In genomic region chr6:134560019-134560418, GRCh38 we compare ENCODE assay signal across 23 cellular contexts.
A peak's percentile ranks its signal among the peaks of the same experiment; 100 is the strongest.
DNase-seq lines count a peak whose midpoint lies in the region; ATAC-seq, FAIRE-seq and TF ChIP-seq lines count a peak whose summit lies in the region.
"Had no signal": no experiment of that assay in that cellular context is flagged by ENCODE, and none has a peak within 500 bp of the region (broad histone marks: within the 10 kb centered on the region; RNA-seq: fewer than 3 reads in every experiment).

No MANE protein-coding gene starts in this region.

- H3K27me3 ChIP-seq in liver (ENCODE audit: control insufficient read depth in 4 of 4, insufficient read depth in 4 of 4, low read length in 3 of 4): no peaks in the 10 kb centered on the region
- H3K27me3 ChIP-seq in HepG2 (ENCODE audit: control insufficient read depth in 1 of 2, insufficient read depth in 2 of 2, low read length in 2 of 2): no peaks in the 10 kb centered on the region
- H3K27me3 ChIP-seq in dorsolateral prefrontal cortex: no peaks in the 10 kb centered on the region
- H3K27me3 ChIP-seq in right lobe of liver: no peaks in the 10 kb centered on the region
- H3K27me3 ChIP-seq in mammary epithelial cell (ENCODE audit: insufficient read depth, low read length): no peaks in the 10 kb centered on the region
- H3K27me3 ChIP-seq: BLaER1 treated with 17β-estradiol and CSF1 and Interleukin-3, amounts not matched to agents 10 nM and 100 nM had no signal

- H3K9ac ChIP-seq in liver (ENCODE audit: low read depth in 1 of 2, low read length in 2 of 2) (no peak overlapping the region), HepG2 (ENCODE audit: insufficient read depth, low read depth, low read length) (no peak overlapping the region), mammary epithelial cell (ENCODE audit: insufficient read depth, low read length) (no peak overlapping the region)
- H3K9ac ChIP-seq: BLaER1 treated with 17β-estradiol and CSF1 and Interleukin-3, amounts not matched to agents 10 nM and 100 nM had no signal

- no peak overlapping the region for H3K27ac Mint-ChIP-seq in stimulated activated memory B cell treated with anti-CD40 and anti-IgM and Interleukin-4, amounts not matched to agents 10 μg/mL and 1 μg/mL and 100 μg/mL, for 72 hours
- H3K27ac Mint-ChIP-seq: B cell; CD4-positive, alpha-beta T cell; CD8-positive, alpha-beta T cell had no signal

- H2AFZ ChIP-seq in HepG2 (ENCODE audit: low read length) (no peak overlapping the region), mammary epithelial cell (ENCODE audit: low read depth, low read length) (no peak overlapping the region)

- H3K9me3 Mint-ChIP-seq in stimulated activated memory B cell treated with anti-CD40 and anti-IgM and Interleukin-4, amounts not matched to agents 10 μg/mL and 1 μg/mL and 100 μg/mL, for 72 hours: peaks cover 2% of the 10 kb centered on the region
- H3K9me3 Mint-ChIP-seq: CD4-positive, alpha-beta T cell had no signal

- no peaks in the 10 kb centered on the region for H3K9me3 ChIP-seq in liver (ENCODE audit: control insufficient read depth in 4 of 4, low read length in 3 of 4)
- no peaks in the 10 kb centered on the region for H3K9me3 ChIP-seq in HepG2 (ENCODE audit: low read length)
- H3K9me3 ChIP-seq in right lobe of liver: no peaks in the 10 kb centered on the region
- H3K9me3 ChIP-seq in mammary epithelial cell (replicated peaks; ENCODE audit: insufficient read depth, low read length): no peaks in the 10 kb centered on the region
- H3K9me3 ChIP-seq: Caco-2 had no signal

- no peaks in the 10 kb centered on the region for H3K36me3 Mint-ChIP-seq in stimulated activated memory B cell treated with anti-CD40 and anti-IgM and Interleukin-4, amounts not matched to agents 10 μg/mL and 1 μg/mL and 100 μg/mL, for 72 hours
- H3K36me3 Mint-ChIP-seq: CD8-positive, alpha-beta T cell had no signal

- DNase-seq in HepG2 (ENCODE audit: low spot score) (no peak), dorsolateral prefrontal cortex (no peak), right lobe of liver (no peak), NCI-H187 treated with DMSO at 0.1 percent for 48 hours (lab: John Stamatoyannopoulos, UW) (no peak), mammary epithelial cell (no peak)
- DNase-seq: AML-193; Caco-2; Calu3; CD4-positive, alpha-beta T cell; CD8-positive, alpha-beta T cell; DMS79 treated with DMSO at 0.1 percent for 48 hours; GF-D8 had no signal

- in situ Hi-C loops in HepG2 (cut with HindIII; ENCODE audit: extremely low pct_ligation_motif_present, low pct_unique_long_range_greater_than_20kb) (no loop called here), mammary epithelial cell (cut with MboI; ENCODE audit: low sequenced_read_pairs in 2 of 2) (no loop called here)

- dilution Hi-C loops in mammary epithelial cell (cut with HindIII; ENCODE audit: low sequenced_read_pairs): no loop called here

- CTCF ChIA-PET in HepG2 (lab: Yijun Ruan, JAX; ENCODE audit: low intra/inter-chr PET ratio, low total read pairs) (no interaction called here), mammary epithelial cell (lab: Charles Lee; ENCODE audit: low non-redundant PET) (no interaction called here)

- H3K27me3 Mint-ChIP-seq in stimulated activated memory B cell treated with anti-CD40 and anti-IgM and Interleukin-4, amounts not matched to agents 10 μg/mL and 1 μg/mL and 100 μg/mL, for 72 hours: no peaks in the 10 kb centered on the region
- H3K27me3 Mint-ChIP-seq: B cell had no signal

- ATAC-seq in HepG2: no peak
- peak; percentile 59 to 82 (median 67) for ATAC-seq in right lobe of liver
- no peak for ATAC-seq in stimulated activated memory B cell treated with anti-CD40 and anti-IgM and Interleukin-4, amounts not matched to agents 10 μg/mL and 1 μg/mL and 100 μg/mL, for 72 hours
- ATAC-seq: A549; CD8-positive, alpha-beta T cell had no signal

- no peak for FAIRE-seq in HepG2 (lab: Jason Lieb, UNC)
- FAIRE-seq: A549, D721Med, G401.6, GM12891, GM19239 had no signal

- TF ChIP-seq POLR2A in HepG2 (IDR thresholded peaks at IDR 0.05; ENCODE audit: insufficient read depth in 1 of 2, low read depth in 2 of 2, low read length in 2 of 2) (no peak), right lobe of liver (IDR thresholded peaks at IDR 0.05) (no peak)

- TF ChIP-seq CTCF in liver (IDR thresholded peaks at IDR 0.05; ENCODE audit: low read depth, low read length, missing input control) (no peak), HepG2 (CRISPR knock-in tag; IDR thresholded peaks at IDR 0.05) (no peak), dorsolateral prefrontal cortex (IDR thresholded peaks at IDR 0.05 in 54 of 56, conservative IDR thresholded peaks at IDR 0.05 in 2 of 56; ENCODE audit: low read depth in 1 of 56, partially characterized antibody in 56 of 56) (no peak), right lobe of liver (IDR thresholded peaks at IDR 0.05) (no peak), mammary epithelial cell (conservative IDR thresholded peaks at IDR 0.05 in 1 of 2, IDR thresholded peaks at IDR 0.05 in 1 of 2; ENCODE audit: extremely low read depth in 1 of 2, insufficient read depth in 1 of 2, low read depth in 1 of 2, low read length in 2 of 2) (no peak)

- H4K20me1 ChIP-seq in HepG2 (ENCODE audit: insufficient read depth, low read length): no peaks in the 10 kb centered on the region
- no peaks in the 10 kb centered on the region for H4K20me1 ChIP-seq in mammary epithelial cell (ENCODE audit: insufficient read depth, low read length)
- H4K20me1 ChIP-seq: BLaER1 treated with 17β-estradiol and CSF1 and Interleukin-3, amounts not matched to agents 10 nM and 100 nM had no signal

- H3K27ac ChIP-seq in liver (ENCODE audit: low read depth in 1 of 2, low read length in 2 of 2) (peak overlapping the region in 1 of 2 donors; percentile 13), HepG2 (ENCODE audit: extremely low read length, insufficient read depth, low read length) (no peak overlapping the region), dorsolateral prefrontal cortex (peak overlapping the region in 41 of 59 donors; percentile 8 to 100 (median 69)), right lobe of liver (no peak overlapping the region), mammary epithelial cell (ENCODE audit: insufficient read depth, low read depth, low read length) (no peak overlapping the region)
- H3K27ac ChIP-seq: 22Rv1; A549; BLaER1 treated with 17β-estradiol and CSF1 and Interleukin-3, amounts not matched to agents 10 nM and 100 nM; C4-2B had no signal

- H3K4me2 ChIP-seq in HepG2 (ENCODE audit: low read depth, low read length): no peak overlapping the region
- no peak overlapping the region for H3K4me2 ChIP-seq in mammary epithelial cell (ENCODE audit: insufficient read depth, low read depth, low read length)
- H3K4me2 ChIP-seq: A549; BLaER1 treated with 17β-estradiol and CSF1 and Interleukin-3, amounts not matched to agents 10 nM and 100 nM had no signal

- no peak overlapping the region for H3K4me3 Mint-ChIP-seq in stimulated activated memory B cell treated with anti-CD40 and anti-IgM and Interleukin-4, amounts not matched to agents 10 μg/mL and 1 μg/mL and 100 μg/mL, for 72 hours
- H3K4me3 Mint-ChIP-seq: B cell; CD4-positive, alpha-beta T cell; CD8-positive, alpha-beta T cell had no signal

- no peak for TF ChIP-seq EP300 in HepG2 (IDR thresholded peaks at IDR 0.05; ENCODE audit: low read depth in 2 of 2, low read length in 2 of 2)
- no peak for TF ChIP-seq EP300 in HepG2 (CRISPR knock-in tag; IDR thresholded peaks at IDR 0.05; ENCODE audit: borderline replicate concordance)

- H3K4me1 Mint-ChIP-seq in stimulated activated memory B cell treated with anti-CD40 and anti-IgM and Interleukin-4, amounts not matched to agents 10 μg/mL and 1 μg/mL and 100 μg/mL, for 72 hours: no peaks in the 10 kb centered on the region
- H3K4me1 Mint-ChIP-seq: B cell had no signal

- TF ChIP-seq RAD21 in liver (IDR thresholded peaks at IDR 0.05): peak in 1 of 2 donors; percentile 38
- TF ChIP-seq RAD21 in HepG2 (CRISPR knock-in tag; IDR thresholded peaks at IDR 0.05): no peak

- H3K79me2 ChIP-seq in HepG2 (ENCODE audit: insufficient read depth, low read length): no peaks in the 10 kb centered on the region
- no peaks in the 10 kb centered on the region for H3K79me2 ChIP-seq in mammary epithelial cell (ENCODE audit: insufficient read depth, low read length)

- no peak overlapping the region for H3K4me3 ChIP-seq in liver (ENCODE audit: low read depth in 1 of 3, low read length in 3 of 3)
- no peak overlapping the region for H3K4me3 ChIP-seq in HepG2 (replicated peaks in 1 of 3; ENCODE audit: insufficient read depth in 1 of 3, low read depth in 2 of 3, low read length in 3 of 3)
- H3K4me3 ChIP-seq in dorsolateral prefrontal cortex: no peak overlapping the region
- no peak overlapping the region for H3K4me3 ChIP-seq in right lobe of liver
- H3K4me3 ChIP-seq in mammary epithelial cell (replicated peaks in 1 of 3; ENCODE audit: insufficient read depth in 1 of 3, low read depth in 2 of 3, low read length in 3 of 3): no peak overlapping the region
- H3K4me3 ChIP-seq: A549; BLaER1 treated with 17β-estradiol and CSF1 and Interleukin-3, amounts not matched to agents 10 nM and 100 nM had no signal

- H3K4me1 ChIP-seq in liver (ENCODE audit: control insufficient read depth in 4 of 4, insufficient read depth in 4 of 4, low read length in 3 of 4) (peaks cover 0 to 12% (median 9%) of the 10 kb centered on the region in 4 donors), HepG2 (ENCODE audit: insufficient read depth, low read length) (no peaks in the 10 kb centered on the region), right lobe of liver (peaks cover 0 to 16% (median 2%) of the 10 kb centered on the region in 4 donors), mammary epithelial cell (ENCODE audit: insufficient read depth, low read length) (peaks cover 12% of the 10 kb centered on the region)
- H3K4me1 ChIP-seq: A549; BLaER1 treated with 17β-estradiol and CSF1 and Interleukin-3, amounts not matched to agents 10 nM and 100 nM; Caco-2 had no signal

- BruUV-seq in HepG2 (replicated peaks; lab: Mats Ljungman, UMichigan) (no TSS peak), mammary epithelial cell (replicated peaks; lab: Mats Ljungman, UMichigan) (no TSS peak)

- intact Hi-C loops in HepG2 (cut with micrococcal nuclease; ENCODE audit: unreplicated experiment) (no loop called here), dorsolateral prefrontal cortex (cut with DNase I) (loop anchor here (5.0 to 10.0 kb wide), 3 partner anchors 115 to 245 kb away; partner anchors contain the start of gene SGK1 (in 2 of the 2)), right lobe of liver (cut with DNase I) (no loop called here), mammary epithelial cell (cut with micrococcal nuclease) (no loop called here)

- H3K36me3 ChIP-seq in liver (ENCODE audit: control insufficient read depth in 4 of 4, insufficient read depth in 3 of 4, low read depth in 1 of 4, low read length in 3 of 4) (no peaks in the 10 kb centered on the region), HepG2 (replicated peaks in 1 of 2; ENCODE audit: control insufficient read depth in 1 of 2, insufficient read depth in 2 of 2, low read length in 2 of 2) (no peaks in the 10 kb centered on the region), right lobe of liver (no peaks in the 10 kb centered on the region), mammary epithelial cell (ENCODE audit: insufficient read depth, low read length) (no peaks in the 10 kb centered on the region)
- H3K36me3 ChIP-seq: BLaER1 treated with 17β-estradiol and CSF1 and Interleukin-3, amounts not matched to agents 10 nM and 100 nM had no signal

- POLR2A ChIA-PET in HepG2 (lab: Yijun Ruan, JAX): no interaction called here

TF ChIP-seq in liver, 16 proteins besides CTCF, POLR2A, EP300 and RAD21 (continues in another document):
- no peak for TF ChIP-seq HNF4G (IDR thresholded peaks at IDR 0.05)

Comparison
In these comparisons a context has a peak if more than half of its experiments do, and no peak if none do; other contexts are left out.
1. ATAC-seq: peak in right lobe of liver (4 of 4); none in HepG2 (single experiment) and stimulated activated memory B cell treated with anti-CD40 and anti-IgM and Interleukin-4, amounts not matched to agents 10 μg/mL and 1 μg/mL and 100 μg/mL, for 72 hours (single experiment).
2. H3K27ac ChIP-seq: peak in dorsolateral prefrontal cortex (41 of 59); none in HepG2 (single experiment), right lobe of liver (0 of 3) and mammary epithelial cell (single experiment).
3. intact Hi-C loops: an anchor here in dorsolateral prefrontal cortex (5.0 to 10.0 kb wide); none called in HepG2, right lobe of liver and mammary epithelial cell.